ENCODE assay signal across 22 cellular contexts in the genomic region with DNA sequence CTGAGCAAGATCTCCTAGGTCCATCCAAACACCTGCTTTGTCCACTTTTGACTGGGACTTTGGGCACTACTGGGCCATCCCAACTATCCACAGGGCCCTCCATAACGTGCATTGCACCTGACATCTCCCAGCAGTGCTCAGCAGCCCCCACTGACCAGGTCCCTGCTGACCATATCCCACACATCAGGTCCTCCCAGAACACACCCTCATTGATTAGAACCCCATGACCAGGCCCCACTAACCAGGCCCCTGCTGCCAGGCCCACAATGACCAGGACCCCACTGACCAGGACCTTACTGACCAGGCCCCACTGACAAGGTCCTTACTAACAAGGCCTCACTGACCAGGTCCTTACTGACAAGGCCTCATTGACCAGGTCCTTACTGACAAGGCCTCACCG.
"Had no signal": no experiment of that assay in that cellular context is flagged by ENCODE, and none has a peak within 500 bp of the region (broad histone marks: within the 10 kb centered on the region; RNA-seq: fewer than 3 reads in every experiment).

No MANE protein-coding gene starts in this region.

- H3K27ac Mint-ChIP-seq: IgD-negative memory B cell had no signal

- H3K4me1 Mint-ChIP-seq: IgD-negative memory B cell had no signal

- H3K27me3 Mint-ChIP-seq: IgD-negative memory B cell had no signal

- H3K9me3 ChIP-seq: SK-N-SH had no signal

- H3K4me3 ChIP-seq: K562 had no signal

- H3K36me3 Mint-ChIP-seq: IgD-negative memory B cell had no signal

- DNase-seq: Kasumi-1, MM.1S, NCI-H1092 treated with DMSO at 0.1 percent for 48 hours, NCI-H1436, NCI-H187, NCI-H2029, NCI-H2081 treated with DMSO at 0.1 percent for 48 hours, NCI-H2171, NCI-H226, NCI-H446, NCI-H510A, NCI-H524 treated with DMSO at 0.1 percent for 48 hours, NCI-H69, NCI-H774, Right ventricle myocardium superior, RPMI8226, SIG-M5, SK-N-SH had no signal

- ATAC-seq: K562 had no signal

- H3K4me3 Mint-ChIP-seq: IgD-negative memory B cell had no signal

- H3K9ac ChIP-seq: KMS-11, SK-N-SH had no signal

- H3K27ac ChIP-seq: HL-60, KMS-11 had no signal
